1 cellular context compared by ENCODE assay signal in genomic region chr3:147378186-147378503, GRCh38.
TF ChIP-seq lines count a peak whose summit lies in the region.

No MANE protein-coding gene starts in this region.

TF ChIP-seq in GM23338, 12 proteins besides CTCF, POLR2A, EP300 and RAD21 (continued from another document):
- TF ChIP-seq ZNF462 (CRISPR knock-in tag; IDR thresholded peaks at IDR 0.05) (no peak), CREB1 (CRISPR knock-in tag; IDR thresholded peaks at IDR 0.05; ENCODE audit: low read depth) (no peak), STAT1 (IDR thresholded peaks at IDR 0.05; ENCODE audit: unreplicated experiment) (no peak), REST (IDR thresholded peaks at IDR 0.05; ENCODE audit: unreplicated experiment) (no peak), ZNF114 (CRISPR knock-in tag; IDR thresholded peaks at IDR 0.05) (no peak), ETS1 (IDR thresholded peaks at IDR 0.05) (no peak), JUNB (IDR thresholded peaks at IDR 0.05; ENCODE audit: unreplicated experiment) (no peak)
